ENCODE assay signal across 8 cellular contexts in the genomic region with DNA sequence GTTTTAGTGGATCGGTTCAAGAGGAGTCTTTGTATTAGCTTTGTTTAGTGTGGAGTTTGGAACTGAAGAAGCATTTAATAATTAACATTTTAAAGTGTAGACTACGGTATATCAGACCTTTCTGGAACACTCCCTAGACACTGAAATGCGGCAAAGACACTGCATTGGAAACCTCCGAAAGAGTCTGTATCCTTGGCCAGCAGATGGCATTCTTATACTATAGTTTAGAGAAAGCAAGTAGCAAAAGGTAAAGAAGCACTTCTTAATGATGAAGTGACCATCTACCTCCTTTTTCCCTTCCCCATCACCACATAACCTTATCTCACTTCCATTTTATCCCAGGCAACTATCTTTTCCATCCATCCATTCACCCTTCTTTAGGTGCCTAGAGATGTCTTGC. TPM values are rescaled to one million over a fixed set of nuclear protein-coding genes. Genes with fewer than 3 reads are reported as not detected.
DNase-seq lines count a peak whose midpoint lies in the region; ATAC-seq, FAIRE-seq and TF ChIP-seq lines count a peak whose summit lies in the region.

No MANE protein-coding gene starts in this region.

- H3K4me3 ChIP-seq in H7 (ENCODE audit: insufficient read depth, low read depth, low read length) (no peak overlapping the region), WI38 (ENCODE audit: low read depth, low read length) (no peak overlapping the region)

- intact Hi-C loops in Right ventricle myocardium superior (cut with DNase I): loop anchor here (5.0 to 10.0 kb wide), 2 partner anchors 180 to 738 kb away; no protein-coding TSS in a partner anchor

- no peak for DNase-seq in activated CD8-positive, alpha-beta memory T cell treated with anti-CD3 and anti-CD28 coated beads, Interleukin-2, amount 10 ng/mL, durations not matched to agents 7 days and 5 days
- no peak for DNase-seq in activated CD8-positive, alpha-beta memory T cell treated with anti-CD3 and anti-CD28 coated beads, Interleukin-2, amount 50 U/mL, for 48 hours
- DNase-seq in H7 (peak; percentile 10), NCI-H146 (lab: John Stamatoyannopoulos, UW) (peak; percentile 58), Right ventricle myocardium superior (no peak), frontal cortex (ENCODE audit: low spot score in 2 of 2) (no peak)

- H3K27me3 ChIP-seq in H7 (ENCODE audit: control insufficient read depth, insufficient read depth, low read length): no peaks in the 10 kb centered on the region

- peak; percentile 30 for TF ChIP-seq CTCF in WI38 (IDR thresholded peaks at IDR 0.05; ENCODE audit: low read depth, low read length)

- H3K36me3 ChIP-seq in H7 (replicated peaks; ENCODE audit: control insufficient read depth, insufficient read depth, low read length): no peaks in the 10 kb centered on the region

- H3K4me3 Mint-ChIP-seq in activated CD8-positive, alpha-beta memory T cell treated with anti-CD3 and anti-CD28 coated beads, Interleukin-2, amount 10 ng/mL, durations not matched to agents 7 days and 5 days: no peak overlapping the region
- H3K4me3 Mint-ChIP-seq in stimulated activated memory B cell treated with anti-CD40 and anti-IgM and Interleukin-4, amounts not matched to agents 10 μg/mL and 1 μg/mL and 100 μg/mL, for 72 hours: no peak overlapping the region

- peak; percentile 64 for ATAC-seq in activated CD8-positive, alpha-beta memory T cell treated with anti-CD3 and anti-CD28 coated beads, Interleukin-2, amount 10 ng/mL, durations not matched to agents 7 days and 5 days
- ATAC-seq in Right ventricle myocardium superior (ENCODE audit: poor library complexity): peak; percentile 88
- ATAC-seq in stimulated activated memory B cell treated with anti-CD40 and anti-IgM and Interleukin-4, amounts not matched to agents 10 μg/mL and 1 μg/mL and 100 μg/mL, for 72 hours: peak; percentile 68

- no peak for FAIRE-seq in frontal cortex (lab: Jason Lieb, UNC)

- peaks cover 30% of the 10 kb centered on the region for H3K27me3 Mint-ChIP-seq in activated CD8-positive, alpha-beta memory T cell treated with anti-CD3 and anti-CD28 coated beads, Interleukin-2, amount 10 ng/mL, durations not matched to agents 7 days and 5 days
- no peaks in the 10 kb centered on the region for H3K27me3 Mint-ChIP-seq in stimulated activated memory B cell treated with anti-CD40 and anti-IgM and Interleukin-4, amounts not matched to agents 10 μg/mL and 1 μg/mL and 100 μg/mL, for 72 hours

- no peaks in the 10 kb centered on the region for H3K36me3 Mint-ChIP-seq in activated CD8-positive, alpha-beta memory T cell treated with anti-CD3 and anti-CD28 coated beads, Interleukin-2, amount 10 ng/mL, durations not matched to agents 7 days and 5 days
- no peaks in the 10 kb centered on the region for H3K36me3 Mint-ChIP-seq in stimulated activated memory B cell treated with anti-CD40 and anti-IgM and Interleukin-4, amounts not matched to agents 10 μg/mL and 1 μg/mL and 100 μg/mL, for 72 hours

- H3K9me3 Mint-ChIP-seq in activated CD8-positive, alpha-beta memory T cell treated with anti-CD3 and anti-CD28 coated beads, Interleukin-2, amount 10 ng/mL, durations not matched to agents 7 days and 5 days (ENCODE audit: low read depth): no peaks in the 10 kb centered on the region
- H3K9me3 Mint-ChIP-seq in stimulated activated memory B cell treated with anti-CD40 and anti-IgM and Interleukin-4, amounts not matched to agents 10 μg/mL and 1 μg/mL and 100 μg/mL, for 72 hours: no peaks in the 10 kb centered on the region

- H3K4me1 Mint-ChIP-seq in activated CD8-positive, alpha-beta memory T cell treated with anti-CD3 and anti-CD28 coated beads, Interleukin-2, amount 10 ng/mL, durations not matched to agents 7 days and 5 days: no peaks in the 10 kb centered on the region
- H3K4me1 Mint-ChIP-seq in stimulated activated memory B cell treated with anti-CD40 and anti-IgM and Interleukin-4, amounts not matched to agents 10 μg/mL and 1 μg/mL and 100 μg/mL, for 72 hours: no peaks in the 10 kb centered on the region

- no peak overlapping the region for H3K27ac Mint-ChIP-seq in activated CD8-positive, alpha-beta memory T cell treated with anti-CD3 and anti-CD28 coated beads, Interleukin-2, amount 10 ng/mL, durations not matched to agents 7 days and 5 days
- H3K27ac Mint-ChIP-seq in stimulated activated memory B cell treated with anti-CD40 and anti-IgM and Interleukin-4, amounts not matched to agents 10 μg/mL and 1 μg/mL and 100 μg/mL, for 72 hours: no peak overlapping the region

- CTCF ChIA-PET in activated CD8-positive, alpha-beta memory T cell treated with anti-CD3 and anti-CD28 coated beads, Interleukin-2, amount 10 ng/mL, durations not matched to agents 7 days and 5 days (lab: Charles Lee): interaction anchor here (1.3 kb wide), 1 partner anchor 16 kb away, joined by 4 read pairs; no protein-coding TSS in a partner anchor

RNA-seq across cellular contexts. Expression of a gene that starts 7.6 kb away (rescaled TPM):
- total RNA-seq in activated CD8-positive, alpha-beta memory T cell treated with anti-CD3 and anti-CD28 coated beads, Interleukin-2, amount 10 ng/mL, durations not matched to agents 7 days and 5 days: not detected
- not detected in 2 replicates for total RNA-seq in H7 (2014; rRNA removed; shearing (Covaris generic))
- not detected for total RNA-seq in Right ventricle myocardium superior
- total RNA-seq in frontal cortex: not detected

Comparison
In these comparisons a context has a peak if more than half of its experiments do, and no peak if none do; other contexts are left out.
1. DNase-seq: peak in H7 (single experiment) and NCI-H146 (single experiment); none in activated CD8-positive, alpha-beta memory T cell treated with anti-CD3 and anti-CD28 coated beads, Interleukin-2, amount 10 ng/mL, durations not matched to agents 7 days and 5 days (single experiment), activated CD8-positive, alpha-beta memory T cell treated with anti-CD3 and anti-CD28 coated beads, Interleukin-2, amount 50 U/mL, for 48 hours (single experiment), Right ventricle myocardium superior (single experiment) and frontal cortex (0 of 2).
2. Peak in every context shown above with its lines, with median percentiles within 50 percentile points of each other: ATAC-seq.